In the genomic region with DNA sequence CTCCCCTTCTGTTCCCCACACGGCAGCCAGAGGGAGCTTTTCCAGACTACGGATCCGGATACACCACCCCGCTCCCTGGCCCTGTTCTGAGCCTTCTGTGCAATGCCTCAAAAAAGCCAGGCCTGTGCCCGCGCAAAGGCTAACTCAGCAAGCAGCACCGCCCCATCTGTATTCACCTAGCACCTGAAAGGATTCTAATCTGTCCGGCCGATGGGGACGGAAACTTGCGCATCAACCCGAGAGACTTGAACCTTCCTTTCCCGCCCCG, we compare ENCODE assay signal across 8 cellular contexts.
DNase-seq lines count a peak whose midpoint lies in the region; ATAC-seq lines count a peak whose summit lies in the region.

No MANE protein-coding gene starts in this region.

- DNase-seq in ELF-1 (ENCODE audit: low read depth, low spot score) (peak; percentile 85), NCI-H526 (lab: John Stamatoyannopoulos, UW) (peak; percentile 55 to 88), medulla oblongata (ENCODE audit: extremely low spot score) (peak; percentile 60)
- peak; percentile 64 to 70 for DNase-seq in activated CD4-positive, alpha-beta T cell treated with anti-CD3 and anti-CD28 coated beads, Interleukin-2, amount 50 U/mL, for 48 hours
- DNase-seq in effector memory CD8-positive, alpha-beta T cell: peak; percentile 25 to 37 (median 29)
- DNase-seq in stimulated activated naive CD4-positive, alpha-beta T cell (lab: John Stamatoyannopoulos, UW): peak; percentile 24 to 65 (median 48)

- no peaks in the 10 kb centered on the region for H3K27me3 Mint-ChIP-seq in effector memory CD8-positive, alpha-beta T cell

- ATAC-seq in HG03196 (IDR thresholded peaks at IDR 0.05; ENCODE audit: unreplicated experiment) (peak; percentile 6), HG02678 (IDR thresholded peaks at IDR 0.05; ENCODE audit: unreplicated experiment) (no peak)
- ATAC-seq in effector memory CD8-positive, alpha-beta T cell (replicated peaks): peak; percentile 17

- peaks cover 39 to 40% of the 10 kb centered on the region in 2 donors for H3K4me1 Mint-ChIP-seq in effector memory CD8-positive, alpha-beta T cell (ENCODE audit: low read depth in 2 of 2)

- no peaks in the 10 kb centered on the region for H3K9me3 Mint-ChIP-seq in effector memory CD8-positive, alpha-beta T cell

- peaks cover 32% of the 10 kb centered on the region for H3K36me3 Mint-ChIP-seq in effector memory CD8-positive, alpha-beta T cell (ENCODE audit: insufficient read depth)

- H3K27ac Mint-ChIP-seq in effector memory CD8-positive, alpha-beta T cell: peak overlapping the region; percentile 99

- H3K4me3 Mint-ChIP-seq in effector memory CD8-positive, alpha-beta T cell: peak overlapping the region; percentile 97 to 99

Comparison
In these comparisons a context has a peak if more than half of its experiments do, and no peak if none do; other contexts are left out.
1. DNase-seq: peak in every context shown above with its lines; median percentile 85 in ELF-1; 72 in NCI-H526; 67 in activated CD4-positive, alpha-beta T cell treated with anti-CD3 and anti-CD28 coated beads, Interleukin-2, amount 50 U/mL, for 48 hours; 60 in medulla oblongata; 48 in stimulated activated naive CD4-positive, alpha-beta T cell; 29 in effector memory CD8-positive, alpha-beta T cell.